In the genomic region with DNA sequence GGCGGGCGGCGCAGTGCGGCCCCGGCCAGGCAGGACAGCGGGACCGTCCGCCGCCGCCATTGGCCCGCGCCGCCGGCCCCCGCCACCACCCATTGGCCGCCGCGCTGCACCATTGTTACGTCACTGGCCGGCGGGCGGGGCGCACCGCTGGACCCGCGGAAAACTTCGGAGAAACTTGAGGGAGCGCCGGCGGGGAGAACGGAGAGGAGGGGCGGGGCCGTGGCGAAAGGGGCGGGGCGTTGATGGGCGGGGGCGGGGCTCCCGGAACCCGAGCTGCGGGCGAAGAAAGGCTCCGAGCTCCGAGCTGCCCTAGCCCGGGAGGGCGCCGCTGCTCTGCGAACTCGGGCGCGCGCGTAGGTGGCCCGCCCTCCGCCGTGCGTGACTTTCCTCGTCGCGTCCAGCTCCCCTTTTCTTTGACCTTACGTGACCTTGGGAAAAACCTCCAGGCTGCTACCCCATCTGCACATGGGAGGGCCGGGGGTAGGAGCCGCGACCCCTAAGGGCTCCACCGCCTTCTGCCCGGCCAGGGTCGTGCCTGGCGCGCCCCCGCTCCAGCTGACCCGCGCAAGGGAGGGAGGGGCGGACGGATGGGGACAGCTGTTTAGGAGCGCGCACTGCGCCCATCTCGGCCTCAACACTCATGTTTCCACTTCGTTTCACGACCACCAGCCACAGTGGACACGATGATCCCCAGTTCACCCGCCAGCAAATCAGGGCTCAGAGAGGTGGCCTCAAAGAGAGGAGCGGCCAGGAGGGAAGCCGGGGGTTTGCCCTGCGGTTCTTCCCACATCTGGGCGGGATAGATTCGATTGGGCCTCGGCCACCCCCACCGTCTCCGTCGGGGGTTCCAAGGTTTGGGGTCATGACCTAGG, we compare ENCODE assay signal across 8 cellular contexts. TPM values are rescaled to one million over a fixed set of nuclear protein-coding genes. Genes with fewer than 3 reads are reported as not detected.
DNase-seq lines count a peak whose midpoint lies in the region; ATAC-seq, FAIRE-seq and TF ChIP-seq lines count a peak whose summit lies in the region.

ANKRD9 (minus strand) TSS at position 33 of the 872 bp plus-strand sequence. CDS start 1,887 bp downstream, outside the sequence.

- peaks cover 6% of the 10 kb centered on the region for H3K79me2 ChIP-seq in astrocyte (ENCODE audit: insufficient read depth, low read length)

- peak within 1 kb of the TSS; percentile 74 for H3K9ac ChIP-seq in astrocyte (ENCODE audit: low read length)

- H3K4me1 ChIP-seq in astrocyte (ENCODE audit: insufficient read depth, low read length) (peaks cover 4% of the 10 kb centered on the region), right cardiac atrium (ENCODE audit: control insufficient read depth, insufficient read depth, low read length) (no peaks in the 10 kb centered on the region), urinary bladder (ENCODE audit: insufficient read depth) (no peaks in the 10 kb centered on the region)

- no peak for TF ChIP-seq POLR2A in GM12891 (IDR thresholded peaks at IDR 0.05; ENCODE audit: low read depth, low read length)

- peaks cover 11% of the 10 kb centered on the region for H3K27me3 Mint-ChIP-seq in astrocyte (ENCODE audit: low read depth, unreplicated experiment)

- H4K20me1 ChIP-seq in astrocyte (ENCODE audit: insufficient read depth, low read length), result no peaks in the 10 kb centered on the region

- H3K36me3 ChIP-seq in astrocyte (ENCODE audit: insufficient read depth, low read length) (no peaks in the 10 kb centered on the region), urinary bladder (ENCODE audit: insufficient read depth) (peaks cover 2% of the 10 kb centered on the region)

- H3K27ac ChIP-seq in astrocyte (ENCODE audit: low read depth, low read length) (peak within 1 kb of the TSS; percentile 19), right cardiac atrium (ENCODE audit: low read length) (peak within 1 kb of the TSS; percentile 91), urinary bladder (ENCODE audit: low read depth) (peak within 1 kb of the TSS; percentile 85)

- H3K4me3 ChIP-seq in astrocyte (ENCODE audit: insufficient read depth, low read depth, low read length) (peak within 1 kb of the TSS; percentile 60), right cardiac atrium (ENCODE audit: low read length) (peak within 1 kb of the TSS; percentile 82), urinary bladder (ENCODE audit: low read depth, low read length) (peak within 1 kb of the TSS; percentile 65)

- 3% methylated on average over 91 of the region's 91 CpGs for WGBS in right cardiac atrium
- WGBS in urinary bladder, result 2% methylated on average over 89 of the region's 91 CpGs

- H3K27me3 ChIP-seq in astrocyte (ENCODE audit: insufficient read depth, low read length), result no peaks in the 10 kb centered on the region
- no peaks in the 10 kb centered on the region for H3K27me3 ChIP-seq in right cardiac atrium (ENCODE audit: control insufficient read depth, insufficient read depth)

- peak within 1 kb of the TSS; percentile 97 for H3K4me2 ChIP-seq in astrocyte (ENCODE audit: low read length)

- peak; percentile 98 for DNase-seq in GM12891 (ENCODE audit: insufficient read length, low spot score)
- peak; percentile 84 for DNase-seq in NCI-H1694 treated with DMSO at 0.1 percent for 48 hours (lab: John Stamatoyannopoulos, UW)
- DNase-seq in T-helper 9 cell, result peak; percentile 79
- DNase-seq in astrocyte (ENCODE audit: low read depth), result peak; percentile 73
- DNase-seq in right cardiac atrium, result peak; percentile 96 to 98 (median 98)
- peak; percentile 68 for DNase-seq in pulmonary artery endothelial cell (ENCODE audit: low read depth, low spot score)

- intact Hi-C loops in right cardiac atrium (cut with DNase I), result no loop called here

- peak within 1 kb of the TSS; percentile 83 for H3K4me3 Mint-ChIP-seq in astrocyte (ENCODE audit: unreplicated experiment)

- peaks cover 4% of the 10 kb centered on the region for H3K36me3 Mint-ChIP-seq in astrocyte (ENCODE audit: low read depth, unreplicated experiment)

- TF ChIP-seq CTCF in astrocyte (IDR thresholded peaks at IDR 0.05; ENCODE audit: insufficient read depth, low read depth, low read length), result no peak

- H2AFZ ChIP-seq in astrocyte (ENCODE audit: low read depth, low read length), result peak within 1 kb of the TSS; percentile 84

- ATAC-seq in HG02852 (IDR thresholded peaks at IDR 0.05; ENCODE audit: unreplicated experiment) (peak; percentile 87), right cardiac atrium (peak; percentile 81 to 87)

- H3K9me3 ChIP-seq in astrocyte (ENCODE audit: insufficient read depth, low read depth, low read length), result no peaks in the 10 kb centered on the region
- no peaks in the 10 kb centered on the region for H3K9me3 ChIP-seq in right cardiac atrium (ENCODE audit: control insufficient read depth, low read length)

- H3K9me3 Mint-ChIP-seq in astrocyte (ENCODE audit: unreplicated experiment), result no peaks in the 10 kb centered on the region

- H3K27ac Mint-ChIP-seq in astrocyte (ENCODE audit: unreplicated experiment), result no peak within 1 kb of the TSS

- FAIRE-seq in GM12891 (lab: Jason Lieb, UNC), result peak; percentile 85
- FAIRE-seq in astrocyte (lab: Jason Lieb, UNC), result no peak

- no peaks in the 10 kb centered on the region for H3K4me1 Mint-ChIP-seq in astrocyte (ENCODE audit: low read depth, unreplicated experiment)

TF ChIP-seq in GM12891, 5 proteins besides CTCF, POLR2A, EP300 and RAD21:
- TF ChIP-seq POU2F2 (IDR thresholded peaks at IDR 0.05; ENCODE audit: low read depth, low read length) (no peak), POLR2AphosphoS5 (IDR thresholded peaks at IDR 0.05; ENCODE audit: low read depth, low read length) (no peak), SPI1 (IDR thresholded peaks at IDR 0.05; ENCODE audit: low read depth, low read length) (no peak), TAF1 (IDR thresholded peaks at IDR 0.05; ENCODE audit: low read depth, low read length) (no peak), PAX5 (IDR thresholded peaks at IDR 0.05; ENCODE audit: insufficient read depth, low read length, severe bottlenecking) (no peak)

RNA-seq across cellular contexts. Expression of gene ANKRD9, which starts in this region (rescaled TPM):
- 1.2 TPM for polyA plus RNA-seq in GM12891 (2012; ENCODE audit: low read depth, missing spikeins)
- total RNA-seq in astrocyte, result 7.9 and 9.4 TPM in 2 replicates
- total RNA-seq in right cardiac atrium, result 100 to 1,000 TPM; 115 to 134 (median 125) TPM
- 43.1 TPM for polyA plus RNA-seq in right cardiac atrium
- total RNA-seq in pulmonary artery endothelial cell, result 13.2 and 19.1 TPM in 2 replicates
- 4.3 TPM for total RNA-seq in urinary bladder
- polyA plus RNA-seq in urinary bladder, result 13.5 TPM

Comparison
In these comparisons a context has a peak if more than half of its experiments do, and no peak if none do; other contexts are left out.
1. Peak in every context shown above with its lines: DNase-seq, ATAC-seq, H3K4me3 ChIP-seq and H3K27ac ChIP-seq.
2. H3K27ac ChIP-seq: peak in every context shown above with its lines; median percentile 91 in right cardiac atrium; 85 in urinary bladder; 19 in astrocyte.